25 cellular contexts compared by ENCODE assay signal in genomic region chr22:36828815-36829214, GRCh38. TPM values are rescaled to one million over a fixed set of nuclear protein-coding genes. Genes with fewer than 3 reads are reported as not detected.
A peak's percentile ranks its signal among the peaks of the same experiment; 100 is the strongest.
DNase-seq lines count a peak whose midpoint lies in the region; ATAC-seq, FAIRE-seq and TF ChIP-seq lines count a peak whose summit lies in the region.
"Had no signal": no experiment of that assay in that cellular context is flagged by ENCODE, and none has a peak within 500 bp of the region (broad histone marks: within the 10 kb centered on the region; RNA-seq: fewer than 3 reads in every experiment).

No MANE protein-coding gene starts in this region.

- H3K27me3 ChIP-seq in GM12878 (replicated peaks in 1 of 2; ENCODE audit: control insufficient read depth in 2 of 2, insufficient read depth in 2 of 2, low read length in 1 of 2) (peaks cover 0 to 3% of the 10 kb centered on the region in 2 experiments; a peak in 1 of 4 replicates), neutrophil (no peaks in the 10 kb centered on the region)

- TF ChIP-seq POLR2A in NB4 (IDR thresholded peaks at IDR 0.05; ENCODE audit: extremely low read depth, insufficient read length) (no peak), GM12878 (IDR thresholded peaks at IDR 0.05; ENCODE audit: low read depth, low read length) (no peak), erythroblast (IDR thresholded peaks at IDR 0.05; ENCODE audit: low read length) (no peak)

- H3K27ac Mint-ChIP-seq in activated naive CD8-positive, alpha-beta T cell treated with anti-CD3 and anti-CD28 coated beads, Interleukin-2, amount 10 ng/mL, durations not matched to agents 7 days and 5 days, result no peak overlapping the region
- no peak overlapping the region for H3K27ac Mint-ChIP-seq in activated naive CD8-positive, alpha-beta T cell treated with anti-CD3 and anti-CD28 coated beads for 36 hours
- H3K27ac Mint-ChIP-seq: activated naive CD4-positive, alpha-beta T cell treated with anti-CD3 and anti-CD28 coated beads, Interleukin-2, amount 50 U/mL, for 24 hours; nephron progenitor cell had no signal

- no peak overlapping the region for H2AFZ ChIP-seq in GM12878 (ENCODE audit: control insufficient read depth, low read depth, low read length)

- intact Hi-C loops in GM12878 (cut with micrococcal nuclease; ENCODE audit: unreplicated experiment), result no loop called here

- POLR2A ChIA-PET in activated naive CD8-positive, alpha-beta T cell treated with anti-CD3 and anti-CD28 coated beads, Interleukin-2, amount 10 ng/mL, durations not matched to agents 7 days and 5 days (lab: Charles Lee), result no interaction called here
- POLR2A ChIA-PET in GM12878 (lab: Charles Lee), result no interaction called here

- no peaks in the 10 kb centered on the region for H3K79me2 ChIP-seq in GM12878 (ENCODE audit: control insufficient read depth, insufficient read depth, low read length)

- H3K4me3 ChIP-seq in NB4 (ENCODE audit: low read depth, low read length) (no peak overlapping the region), GM12878 (no peak overlapping the region), neutrophil (ENCODE audit: low read depth in 1 of 2, low read length in 1 of 2) (no peak overlapping the region)
- H3K4me3 ChIP-seq: tibial nerve had no signal

- RAD21 ChIA-PET in GM12878 (lab: Charles Lee; ENCODE audit: unreplicated experiment), result no interaction called here

- 3% methylated on average over 3 of the region's 3 CpGs for WGBS in GM12878 (ENCODE audit: insufficient coverage, insufficient replicate concordance, low lambda C conversion rate, missing lambda C conversion rate)

- H3K9me3 Mint-ChIP-seq in activated naive CD8-positive, alpha-beta T cell treated with anti-CD3 and anti-CD28 coated beads, Interleukin-2, amount 10 ng/mL, durations not matched to agents 7 days and 5 days, result no peaks in the 10 kb centered on the region
- no peaks in the 10 kb centered on the region for H3K9me3 Mint-ChIP-seq in activated naive CD8-positive, alpha-beta T cell treated with anti-CD3 and anti-CD28 coated beads for 36 hours
- H3K9me3 Mint-ChIP-seq: activated naive CD4-positive, alpha-beta T cell treated with anti-CD3 and anti-CD28 coated beads, Interleukin-2, amount 50 U/mL, for 24 hours; nephron progenitor cell had no signal

- TF ChIP-seq CTCF in NB4 (IDR thresholded peaks at IDR 0.05; ENCODE audit: low read depth, low read length) (no peak), GM12878 (IDR thresholded peaks at IDR 0.05 in 2 of 3, conservative IDR thresholded peaks at IDR 0.05 in 1 of 3; ENCODE audit: control insufficient read depth in 2 of 3, extremely low read depth in 1 of 3, insufficient read depth in 1 of 3, low read depth in 3 of 3, low read length in 3 of 3) (no peak), neutrophil (IDR thresholded peaks at IDR 0.05) (no peak)

- BruUV-seq in GM12878 (replicated peaks; lab: Mats Ljungman, UMichigan), result no TSS peak

- peaks cover 2% of the 10 kb centered on the region; the same call in 1 of the 2 replicates for H3K4me1 ChIP-seq in GM12878 (ENCODE audit: control insufficient read depth, insufficient read depth, low read length)
- peaks cover 38 to 58% of the 10 kb centered on the region in 2 experiments for H3K4me1 ChIP-seq in neutrophil (ENCODE audit: control insufficient read depth in 1 of 2, insufficient read depth in 1 of 2, low read depth in 1 of 2, low read length in 1 of 2)
- H3K4me1 ChIP-seq: tibial nerve had no signal

- H3K36me3 Mint-ChIP-seq in activated naive CD8-positive, alpha-beta T cell treated with anti-CD3 and anti-CD28 coated beads, Interleukin-2, amount 10 ng/mL, durations not matched to agents 7 days and 5 days, result no peaks in the 10 kb centered on the region
- no peaks in the 10 kb centered on the region for H3K36me3 Mint-ChIP-seq in activated naive CD8-positive, alpha-beta T cell treated with anti-CD3 and anti-CD28 coated beads for 36 hours
- H3K36me3 Mint-ChIP-seq: activated naive CD4-positive, alpha-beta T cell treated with anti-CD3 and anti-CD28 coated beads, Interleukin-2, amount 50 U/mL, for 24 hours; CD4-positive, alpha-beta memory T cell had no signal

- CTCF ChIA-PET in GM12878 (lab: Yijun Ruan, JAX), result interaction anchor here (1.0 kb wide), 1 partner anchor 27 kb away, joined by 3 read pairs; no protein-coding TSS in a partner anchor

- in situ Hi-C loops in GM12878 (cut with MboI), result no loop called here

- H3K9ac ChIP-seq in GM12878 (ENCODE audit: control insufficient read depth, insufficient read depth, low read length), result no peak overlapping the region

- TF ChIP-seq EP300 in GM12878 (IDR thresholded peaks at IDR 0.05; ENCODE audit: borderline replicate concordance in 1 of 2, control insufficient read depth in 1 of 2, low read depth in 2 of 2, low read length in 2 of 2), result no peak

- no peaks in the 10 kb centered on the region for H3K36me3 ChIP-seq in GM12878 (ENCODE audit: control insufficient read depth in 2 of 2, insufficient read depth in 2 of 2, low read length in 1 of 2)
- H3K36me3 ChIP-seq in neutrophil, result no peaks in the 10 kb centered on the region
- H3K36me3 ChIP-seq: tibial nerve had no signal

- no peaks in the 10 kb centered on the region for H4K20me1 ChIP-seq in GM12878 (ENCODE audit: control insufficient read depth, insufficient read depth)

- ATAC-seq in activated naive CD8-positive, alpha-beta T cell treated with anti-CD3 and anti-CD28 coated beads, Interleukin-2, amount 10 ng/mL, durations not matched to agents 7 days and 5 days (ENCODE audit: low read depth), result peak; percentile 49
- no peak for ATAC-seq in GM12878
- no peak for ATAC-seq in GM21825 (IDR thresholded peaks at IDR 0.05; ENCODE audit: unreplicated experiment)
- ATAC-seq: left lobe of liver had no signal

- SMC1A ChIA-PET in GM12878 (lab: Charles Lee; ENCODE audit: uncharacterized antibody, unreplicated experiment), result no interaction called here

- no peaks in the 10 kb centered on the region; the same call in 2 of the 3 replicates for H3K9me3 ChIP-seq in GM12878 (replicated peaks; ENCODE audit: control insufficient read depth, insufficient read depth, low read length)
- H3K9me3 ChIP-seq in neutrophil, result no peaks in the 10 kb centered on the region

- H3K4me2 ChIP-seq in GM12878 (ENCODE audit: control insufficient read depth, insufficient read depth), result no peak overlapping the region

- peaks cover 43% of the 10 kb centered on the region for H3K27me3 Mint-ChIP-seq in activated naive CD8-positive, alpha-beta T cell treated with anti-CD3 and anti-CD28 coated beads, Interleukin-2, amount 10 ng/mL, durations not matched to agents 7 days and 5 days
- H3K27me3 Mint-ChIP-seq in activated naive CD8-positive, alpha-beta T cell treated with anti-CD3 and anti-CD28 coated beads for 36 hours, result peaks cover 59% of the 10 kb centered on the region

- no peak overlapping the region for H3K4me3 Mint-ChIP-seq in activated naive CD8-positive, alpha-beta T cell treated with anti-CD3 and anti-CD28 coated beads, Interleukin-2, amount 10 ng/mL, durations not matched to agents 7 days and 5 days
- no peak overlapping the region for H3K4me3 Mint-ChIP-seq in activated naive CD8-positive, alpha-beta T cell treated with anti-CD3 and anti-CD28 coated beads for 36 hours
- H3K4me3 Mint-ChIP-seq: activated naive CD4-positive, alpha-beta T cell treated with anti-CD3 and anti-CD28 coated beads, Interleukin-2, amount 50 U/mL, for 24 hours; nephron progenitor cell had no signal

- H3K27ac ChIP-seq in GM12878 (ENCODE audit: control insufficient read depth, insufficient read depth) (no peak overlapping the region), neutrophil (peak overlapping the region; percentile 10)
- H3K27ac ChIP-seq: tibial nerve had no signal

- TF ChIP-seq RAD21 in GM12878 (IDR thresholded peaks at IDR 0.05; ENCODE audit: insufficient read depth, low read depth, low read length), result no peak

- DNase-seq in activated naive CD8-positive, alpha-beta T cell treated with anti-CD3 and anti-CD28 coated beads, Interleukin-2, amount 10 ng/mL, durations not matched to agents 7 days and 5 days, result no peak
- DNase-seq in activated naive CD8-positive, alpha-beta T cell treated with anti-CD3 and anti-CD28 coated beads for 36 hours, result no peak
- DNase-seq in NB4 (ENCODE audit: low read depth), result peak; percentile 8
- no peak for DNase-seq in GM12878 (ENCODE audit: low read depth, low spot score)
- DNase-seq in NCI-H1417 (lab: John Stamatoyannopoulos, UW), result no peak
- DNase-seq in erythroblast (lab: John Stamatoyannopoulos, UW), result no peak
- DNase-seq: activated T-cell treated with anti-CD3 and anti-CD28 coated beads, Interleukin-2, amount 50 U/mL, for 1 hour; Karpas-422; midbrain; NCI-H1105; NCI-H2171; NCI-H526 treated with DMSO at 0.1 percent for 48 hours; nephron progenitor cell; Right ventricle myocardium superior; stimulated activated CD4-positive, alpha-beta T cell treated with anti-CD3 and anti-CD28 coated beads, Interleukin-2, amount 100 ng/mL, for 24 hours; stimulated activated naive CD4-positive, alpha-beta T cell treated with Interleukin-2 at 50 U/mL for 16 hours had no signal

- peaks cover 33% of the 10 kb centered on the region for H3K4me1 Mint-ChIP-seq in activated naive CD8-positive, alpha-beta T cell treated with anti-CD3 and anti-CD28 coated beads, Interleukin-2, amount 10 ng/mL, durations not matched to agents 7 days and 5 days
- peaks cover 10% of the 10 kb centered on the region for H3K4me1 Mint-ChIP-seq in activated naive CD8-positive, alpha-beta T cell treated with anti-CD3 and anti-CD28 coated beads for 36 hours
- H3K4me1 Mint-ChIP-seq: nephron progenitor cell had no signal

- peak; percentile 13 for FAIRE-seq in GM12878 (lab: Jason Lieb, UNC)
- FAIRE-seq: colon, GM12891, GM19239 had no signal

RNA-seq across cellular contexts. Expression of gene PVALB, which starts 12.0 kb away (rescaled TPM):
- total RNA-seq in activated naive CD8-positive, alpha-beta T cell treated with anti-CD3 and anti-CD28 coated beads, Interleukin-2, amount 10 ng/mL, durations not matched to agents 7 days and 5 days, result not detected
- total RNA-seq in activated naive CD8-positive, alpha-beta T cell treated with anti-CD3 and anti-CD28 coated beads for 36 hours, result not detected
- not detected in 2 replicates for total RNA-seq in GM12878 (2013; cell fraction: nucleolus; rRNA removed)
- total RNA-seq in GM12878 (2014; rRNA removed) (not detected in 2 replicates), GM12878 (2014; rRNA removed; fragmentation: Illumina TruSeq; extraction: Trizol) (not detected in 2 replicates), GM12878 (2021) (not detected in 2 replicates)
- not detected for polyA plus RNA-seq in GM12878 (2011; ENCODE audit: low read depth)
- polyA plus RNA-seq in GM12878 (2011; rRNA removed) (not detected in 2 replicates), GM12878 (2014; fragmentation: Illumina TruSeq; extraction: Trizol) (not detected in 2 replicates), GM12878 (2014; fragmentation: Nextera tagmentation; extraction: Ambion mirVana) (not detected), GM12878 (2014; rRNA removed) (not detected in 2 replicates), GM12878 (2016; fragmentation: Nextera tagmentation; extraction: Ambion mirVana) (not detected)
- not detected in 2 replicates for polyA plus RNA-seq in GM12878 (2011; cell fraction: cytosol; rRNA removed)
- polyA plus RNA-seq in GM12878 (2011; cell fraction: nucleus; rRNA removed), result not detected in 2 replicates
- not detected in 2 replicates for polyA plus RNA-seq in GM12878 (2012)
- not detected in 2 replicates for polyA minus RNA-seq in GM12878 (2011; rRNA and poly(A)+ RNA removed)
- not detected in 2 replicates for polyA minus RNA-seq in GM12878 (2011; cell fraction: cytosol; rRNA and poly(A)+ RNA removed)
- not detected in 2 replicates for polyA minus RNA-seq in GM12878 (2011; cell fraction: nucleus; rRNA and poly(A)+ RNA removed)
- total RNA-seq: CD4-positive, alpha-beta memory T cell; Right ventricle myocardium superior; tibial nerve had no signal
- polyA plus RNA-seq: CD4-positive, alpha-beta memory T cell had no signal

RNA-seq across cellular contexts. Expression of gene NCF4, which starts 32.0 kb away (rescaled TPM):
- total RNA-seq in activated naive CD8-positive, alpha-beta T cell treated with anti-CD3 and anti-CD28 coated beads, Interleukin-2, amount 10 ng/mL, durations not matched to agents 7 days and 5 days, result 10 to 100 TPM; 31.0 to 35.3 TPM
- total RNA-seq in activated naive CD8-positive, alpha-beta T cell treated with anti-CD3 and anti-CD28 coated beads for 36 hours, result 1 to 10 TPM; 2.3 to 2.5 TPM
- 26.0 and 26.7 TPM in 2 replicates for total RNA-seq in GM12878 (2013; cell fraction: nucleolus; rRNA removed)
- 91.2 and 96.2 TPM in 2 replicates for total RNA-seq in GM12878 (2014; rRNA removed)
- total RNA-seq in GM12878 (2014; rRNA removed; fragmentation: Illumina TruSeq; extraction: Trizol), result 58.5 and 59.3 TPM in 2 replicates
- 65.6 and 66.5 TPM in 2 replicates for total RNA-seq in GM12878 (2021)
- polyA plus RNA-seq in GM12878 (2011; ENCODE audit: low read depth), result 15.4 TPM
- 74.5 and 136 TPM in 2 replicates for polyA plus RNA-seq in GM12878 (2011; rRNA removed)
- polyA plus RNA-seq in GM12878 (2011; cell fraction: cytosol; rRNA removed), result 163 and 194 TPM in 2 replicates
- polyA plus RNA-seq in GM12878 (2011; cell fraction: nucleus; rRNA removed), result 239 and 247 TPM in 2 replicates
- 24.0 and 30.9 TPM in 2 replicates for polyA plus RNA-seq in GM12878 (2012)
- polyA plus RNA-seq in GM12878 (2014; fragmentation: Illumina TruSeq; extraction: Trizol), result 24.9 and 56.8 TPM in 2 replicates
- 10 to 100 TPM; 22.9 to 29.8 TPM for polyA plus RNA-seq in GM12878 (2014; fragmentation: Nextera tagmentation; extraction: Ambion mirVana)
- 82.2 and 90.3 TPM in 2 replicates for polyA plus RNA-seq in GM12878 (2014; rRNA removed)
- polyA plus RNA-seq in GM12878 (2016; fragmentation: Nextera tagmentation; extraction: Ambion mirVana), result 10 to 100 TPM; 78.5 to 84.5 TPM
- polyA minus RNA-seq in GM12878 (2011; rRNA and poly(A)+ RNA removed), result 76.7 and 132 TPM in 2 replicates
- polyA minus RNA-seq in GM12878 (2011; cell fraction: cytosol; rRNA and poly(A)+ RNA removed), result 33.1 and 37.9 TPM in 2 replicates
- 27.1 and 35.8 TPM in 2 replicates for polyA minus RNA-seq in GM12878 (2011; cell fraction: nucleus; rRNA and poly(A)+ RNA removed)

RNA-seq across cellular contexts. Expression of gene IFT27, which starts 52.9 kb away (rescaled TPM):
- total RNA-seq in activated naive CD8-positive, alpha-beta T cell treated with anti-CD3 and anti-CD28 coated beads, Interleukin-2, amount 10 ng/mL, durations not matched to agents 7 days and 5 days, result 10 to 100 TPM; 23.5 to 27.8 TPM
- 10 to 100 TPM; 17.3 to 18.2 TPM for total RNA-seq in activated naive CD8-positive, alpha-beta T cell treated with anti-CD3 and anti-CD28 coated beads for 36 hours
- 4.1 and 6.3 TPM in 2 replicates for total RNA-seq in GM12878 (2013; cell fraction: nucleolus; rRNA removed)
- total RNA-seq in GM12878 (2014; rRNA removed), result 12.0 and 12.1 TPM in 2 replicates
- 8.4 and 9.5 TPM in 2 replicates for total RNA-seq in GM12878 (2014; rRNA removed; fragmentation: Illumina TruSeq; extraction: Trizol)
- total RNA-seq in GM12878 (2021), result 18.5 and 18.8 TPM in 2 replicates
- 8.2 TPM for polyA plus RNA-seq in GM12878 (2011; ENCODE audit: low read depth)
- 1.9 and 2.7 TPM in 2 replicates for polyA plus RNA-seq in GM12878 (2011; rRNA removed)
- 1.6 and 2.1 TPM in 2 replicates for polyA plus RNA-seq in GM12878 (2011; cell fraction: cytosol; rRNA removed)
- 5.4 and 8.9 TPM in 2 replicates for polyA plus RNA-seq in GM12878 (2011; cell fraction: nucleus; rRNA removed)
- 11.7 and 12.2 TPM in 2 replicates for polyA plus RNA-seq in GM12878 (2012)
- polyA plus RNA-seq in GM12878 (2014; fragmentation: Illumina TruSeq; extraction: Trizol), result 3.7 and 7.1 TPM in 2 replicates
- 1 to 10 TPM; 2.7 to 3.0 TPM for polyA plus RNA-seq in GM12878 (2014; fragmentation: Nextera tagmentation; extraction: Ambion mirVana)
- 15.3 and 18.0 TPM in 2 replicates for polyA plus RNA-seq in GM12878 (2014; rRNA removed)
- polyA plus RNA-seq in GM12878 (2016; fragmentation: Nextera tagmentation; extraction: Ambion mirVana), result 10 to 100 TPM; 26.2 to 32.5 TPM
- 0.88 and 1.3 TPM in 2 replicates for polyA minus RNA-seq in GM12878 (2011; rRNA and poly(A)+ RNA removed)
- 0.53 and 1.4 TPM in 2 replicates for polyA minus RNA-seq in GM12878 (2011; cell fraction: cytosol; rRNA and poly(A)+ RNA removed)
- 1.5 and 1.6 TPM in 2 replicates for polyA minus RNA-seq in GM12878 (2011; cell fraction: nucleus; rRNA and poly(A)+ RNA removed)

Comparison
In these comparisons a context has a peak if more than half of its experiments do, and no peak if none do; other contexts are left out.
1. RNA of gene NCF4, which starts 32.0 kb away (total RNA-seq): 26.0 to 96.2 TPM in GM12878 and 31.0 to 35.3 TPM in activated naive CD8-positive, alpha-beta T cell treated with anti-CD3 and anti-CD28 coated beads, Interleukin-2, amount 10 ng/mL, durations not matched to agents 7 days and 5 days; 2.3 to 2.5 TPM in activated naive CD8-positive, alpha-beta T cell treated with anti-CD3 and anti-CD28 coated beads for 36 hours; every median in the first group is over 4 times any median in the second.